8 cellular contexts compared by ENCODE assay signal in the genomic region with DNA sequence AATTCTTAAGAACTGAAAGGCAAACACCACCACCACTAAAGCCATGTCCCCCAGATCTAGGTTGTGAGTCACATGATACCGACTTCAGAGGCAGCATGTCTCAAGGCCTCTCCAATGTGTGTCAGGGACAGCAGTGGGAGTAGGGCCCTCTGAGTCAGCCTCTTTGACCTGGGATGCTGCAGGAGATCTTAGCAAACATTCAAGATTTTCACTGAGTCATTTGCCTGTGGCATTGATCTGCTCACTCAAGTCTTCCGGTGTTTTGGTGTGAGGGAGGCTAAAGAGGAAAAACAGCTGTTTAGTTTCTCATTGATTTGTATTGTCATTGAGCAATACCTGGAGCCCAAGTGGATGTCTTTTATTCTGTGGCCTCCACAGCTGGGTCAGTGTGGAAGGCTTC. TPM values are rescaled to one million over a fixed set of nuclear protein-coding genes. Genes with fewer than 3 reads are reported as not detected.
DNase-seq lines count a peak whose midpoint lies in the region; ATAC-seq and TF ChIP-seq lines count a peak whose summit lies in the region.

No MANE protein-coding gene starts in this region.

- DNase-seq in activated CD4-positive, alpha-beta T cell treated with anti-CD3 and anti-CD28 coated beads for 36 hours: peak; percentile 70
- DNase-seq in epithelial cell of proximal tubule (ENCODE audit: low read depth) (peak; percentile 95), nucleus accumbens (lab: John Stamatoyannopoulos, UW) (no peak)

- H3K4me2 ChIP-seq in skeletal muscle satellite cell (ENCODE audit: low read length): peak overlapping the region; percentile 49

- TF ChIP-seq CTCF in epithelial cell of proximal tubule (conservative IDR thresholded peaks at IDR 0.05; ENCODE audit: low read depth, low read length): no peak

- peak; percentile 60 for ATAC-seq in HG03432 (IDR thresholded peaks at IDR 0.05; ENCODE audit: unreplicated experiment)
- peak; percentile 99 for ATAC-seq in activated CD4-positive, alpha-beta T cell treated with anti-CD3 and anti-CD28 coated beads for 36 hours
- ATAC-seq in HG02840 (IDR thresholded peaks at IDR 0.05; ENCODE audit: low FRiP score, unreplicated experiment): no peak
- ATAC-seq in HG02623 (IDR thresholded peaks at IDR 0.05; ENCODE audit: unreplicated experiment): no peak
- ATAC-seq in HG03108 (IDR thresholded peaks at IDR 0.05; ENCODE audit: unreplicated experiment): no peak

- H3K36me3 ChIP-seq in skeletal muscle satellite cell (ENCODE audit: insufficient read depth, low read length): no peaks in the 10 kb centered on the region

- H3K9me3 Mint-ChIP-seq in activated CD4-positive, alpha-beta T cell treated with anti-CD3 and anti-CD28 coated beads for 36 hours (ENCODE audit: low read depth): no peaks in the 10 kb centered on the region

- no peak overlapping the region for H3K4me3 Mint-ChIP-seq in activated CD4-positive, alpha-beta T cell treated with anti-CD3 and anti-CD28 coated beads for 36 hours

- no peaks in the 10 kb centered on the region for H3K27me3 ChIP-seq in skeletal muscle satellite cell (ENCODE audit: control insufficient read depth, insufficient read depth, low read length)

- peak overlapping the region; percentile 63 for H3K9ac ChIP-seq in skeletal muscle satellite cell (ENCODE audit: low read depth, low read length)

- peak overlapping the region; percentile 6 for H3K27ac Mint-ChIP-seq in activated CD4-positive, alpha-beta T cell treated with anti-CD3 and anti-CD28 coated beads for 36 hours

- H3K36me3 Mint-ChIP-seq in activated CD4-positive, alpha-beta T cell treated with anti-CD3 and anti-CD28 coated beads for 36 hours (ENCODE audit: low read depth): no peaks in the 10 kb centered on the region

- peaks cover 11% of the 10 kb centered on the region for H3K4me1 Mint-ChIP-seq in activated CD4-positive, alpha-beta T cell treated with anti-CD3 and anti-CD28 coated beads for 36 hours

- peaks cover 32% of the 10 kb centered on the region for H3K4me1 ChIP-seq in skeletal muscle satellite cell (ENCODE audit: control insufficient read depth, insufficient read depth, low read length)

- no peaks in the 10 kb centered on the region for H3K27me3 Mint-ChIP-seq in activated CD4-positive, alpha-beta T cell treated with anti-CD3 and anti-CD28 coated beads for 36 hours

- POLR2A ChIA-PET in activated CD4-positive, alpha-beta T cell treated with anti-CD3 and anti-CD28 coated beads for 36 hours (lab: Charles Lee): no interaction called here

- CTCF ChIA-PET in activated CD4-positive, alpha-beta T cell treated with anti-CD3 and anti-CD28 coated beads for 36 hours (lab: Charles Lee): interaction anchor here (1.4 kb wide), 1 partner anchor 18 kb away, joined by 6 read pairs; no protein-coding TSS in a partner anchor

- intact Hi-C loops in activated CD4-positive, alpha-beta T cell treated with anti-CD3 and anti-CD28 coated beads for 36 hours (cut with DNase I, micrococcal nuclease): loop anchor here (1.0 to 5.0 kb wide), 2 partner anchors 30 to 50 kb away; no protein-coding TSS in a partner anchor

- H3K4me3 ChIP-seq in epithelial cell of proximal tubule (ENCODE audit: low read depth, low read length) (no peak overlapping the region), skeletal muscle satellite cell (ENCODE audit: low read length) (no peak overlapping the region)

- no peaks in the 10 kb centered on the region for H3K9me3 ChIP-seq in skeletal muscle satellite cell (replicated peaks; ENCODE audit: low read length)

RNA-seq across cellular contexts. Expression of gene TMC1, which starts 36.1 kb away (rescaled TPM):
- total RNA-seq in activated CD4-positive, alpha-beta T cell treated with anti-CD3 and anti-CD28 coated beads for 36 hours: not detected
- total RNA-seq in epithelial cell of proximal tubule: not detected in 2 replicates
- not detected in 2 replicates for total RNA-seq in skeletal muscle satellite cell (2012; rRNA removed)

Comparison
In these comparisons a context has a peak if more than half of its experiments do, and no peak if none do; other contexts are left out.
1. ATAC-seq: peak in HG03432 (single experiment) and activated CD4-positive, alpha-beta T cell treated with anti-CD3 and anti-CD28 coated beads for 36 hours (single experiment); none in HG02840 (single experiment), HG02623 (single experiment) and HG03108 (single experiment).
2. DNase-seq: peak in activated CD4-positive, alpha-beta T cell treated with anti-CD3 and anti-CD28 coated beads for 36 hours (single experiment) and epithelial cell of proximal tubule (single experiment); none in nucleus accumbens (0 of 56).